1 cellular context compared by ENCODE assay signal in the genomic region with DNA sequence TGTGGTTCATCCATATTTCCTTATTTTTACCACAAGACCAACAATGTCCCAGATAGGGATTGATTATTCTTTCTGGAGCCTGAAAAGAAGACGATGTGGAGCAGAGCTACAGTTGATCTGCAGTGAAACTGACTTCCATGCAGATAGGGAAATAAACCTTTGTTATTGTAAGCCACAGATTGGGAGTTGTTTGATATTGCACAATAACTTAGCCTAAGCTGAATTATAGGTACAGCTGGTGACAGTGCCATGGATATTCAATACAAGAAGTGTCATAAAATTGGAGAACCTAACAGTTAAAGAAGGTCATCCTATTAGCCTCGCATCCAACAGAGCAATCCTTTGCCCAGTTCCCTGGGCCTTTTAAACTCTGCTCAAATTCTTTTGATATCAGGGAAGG.
TF ChIP-seq lines count a peak whose summit lies in the region.

No MANE protein-coding gene starts in this region.

TF ChIP-seq in GM23338, 12 proteins besides CTCF, POLR2A, EP300 and RAD21 (continued from another document):
- TF ChIP-seq REST (IDR thresholded peaks at IDR 0.05; ENCODE audit: unreplicated experiment) (no peak), JUNB (IDR thresholded peaks at IDR 0.05; ENCODE audit: unreplicated experiment) (no peak), NANOG (IDR thresholded peaks at IDR 0.05; ENCODE audit: borderline replicate concordance) (no peak), POLR2AphosphoS5 (IDR thresholded peaks at IDR 0.05; ENCODE audit: low read depth) (no peak)
- TF ChIP-seq, protein P1, sequence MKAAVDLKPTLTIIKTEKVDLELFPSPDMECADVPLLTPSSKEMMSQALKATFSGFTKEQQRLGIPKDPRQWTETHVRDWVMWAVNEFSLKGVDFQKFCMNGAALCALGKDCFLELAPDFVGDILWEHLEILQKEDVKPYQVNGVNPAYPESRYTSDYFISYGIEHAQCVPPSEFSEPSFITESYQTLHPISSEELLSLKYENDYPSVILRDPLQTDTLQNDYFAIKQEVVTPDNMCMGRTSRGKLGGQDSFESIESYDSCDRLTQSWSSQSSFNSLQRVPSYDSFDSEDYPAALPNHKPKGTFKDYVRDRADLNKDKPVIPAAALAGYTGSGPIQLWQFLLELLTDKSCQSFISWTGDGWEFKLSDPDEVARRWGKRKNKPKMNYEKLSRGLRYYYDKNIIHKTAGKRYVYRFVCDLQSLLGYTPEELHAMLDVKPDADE (IDR thresholded peaks at IDR 0.05): no peak
